Comparison of ENCODE assay signal across 9 cellular contexts in genomic region chr20:35541118-35541782, GRCh38. TPM values are rescaled to one million over a fixed set of nuclear protein-coding genes. Genes with fewer than 3 reads are reported as not detected.
DNase-seq lines count a peak whose midpoint lies in the region; ATAC-seq, FAIRE-seq and TF ChIP-seq lines count a peak whose summit lies in the region.
"Had no signal": no experiment of that assay in that cellular context is flagged by ENCODE, and none has a peak within 500 bp of the region (broad histone marks: within the 10 kb centered on the region; RNA-seq: fewer than 3 reads in every experiment).

No MANE protein-coding gene starts in this region.

- H3K9me3 ChIP-seq in PC-3 (ENCODE audit: low read length) = no peaks in the 10 kb centered on the region
- no peaks in the 10 kb centered on the region for H3K9me3 ChIP-seq in esophagus (ENCODE audit: control insufficient read depth in 2 of 2, insufficient read depth in 1 of 2, low read depth in 1 of 2, low read length in 1 of 2)

- peak overlapping the region; percentile 95 for H3K4me2 ChIP-seq in PC-3 (ENCODE audit: low read length)

- peaks cover 14% of the 10 kb centered on the region for H3K4me1 ChIP-seq in PC-3 (ENCODE audit: insufficient read depth, low read length)
- H3K4me1 ChIP-seq in esophagus (ENCODE audit: control insufficient read depth in 2 of 2, insufficient read depth in 2 of 2, low read length in 1 of 2) = peaks cover 4 to 6% of the 10 kb centered on the region in 2 donors
- H3K4me1 ChIP-seq in rectal smooth muscle tissue (ENCODE audit: control insufficient read depth, insufficient read depth, low read length) = peaks cover 4% of the 10 kb centered on the region

- H3K4me3 ChIP-seq in GM06990 (replicated peaks; ENCODE audit: low read depth, low read length) = peak overlapping the region; percentile 43
- H3K4me3 ChIP-seq in PC-3 (ENCODE audit: low read length) = peak overlapping the region; percentile 89
- peak overlapping the region; percentile 71 to 94 for H3K4me3 ChIP-seq in esophagus (ENCODE audit: low read depth in 1 of 2, low read length in 2 of 2)
- peak overlapping the region; percentile 94 for H3K4me3 ChIP-seq in rectal smooth muscle tissue (ENCODE audit: low read length)

- CTCF ChIA-PET in PC-3 (lab: Charles Lee) = interaction anchor here (1.1 kb wide), 1 partner anchor 20 kb away, joined by 4 read pairs; no protein-coding TSS in a partner anchor

- H4K20me1 ChIP-seq in PC-3 (ENCODE audit: low read length) = no peaks in the 10 kb centered on the region

- H3K79me2 ChIP-seq in PC-3 (ENCODE audit: low read length) = peaks cover 17% of the 10 kb centered on the region

- BruUV-seq in PC-3 (replicated peaks; lab: Mats Ljungman, UMichigan) = TSS peak; percentile 85

- no peak overlapping the region for H3K27ac ChIP-seq in PC-3 (ENCODE audit: low read length)
- H3K27ac ChIP-seq in esophagus (ENCODE audit: low read depth in 2 of 2, low read length in 1 of 2) = peak overlapping the region in 1 of 2 donors; percentile 83
- no peak overlapping the region for H3K27ac ChIP-seq in rectal smooth muscle tissue (ENCODE audit: low read depth, low read length)

- no peak for FAIRE-seq in GM19239 (lab: Jason Lieb, UNC)
- FAIRE-seq: colon had no signal

- DNase-seq in GM06990 (ENCODE audit: extremely low read depth, insufficient read length) (no peak), PC-3 (peak; percentile 22), NCI-H2081 (lab: John Stamatoyannopoulos, UW) (no peak), GM19239 (ENCODE audit: insufficient read length, low spot score) (no peak)
- no peak for DNase-seq in NK-92 treated with Interleukin-12 subunit alpha and Interleukin-12 subunit beta, amount 100 ng/mL, for 24 hours (lab: John Stamatoyannopoulos, UW)

- H3K36me3 ChIP-seq in GM06990 (ENCODE audit: control insufficient read depth, insufficient read depth, low read length) (no peaks in the 10 kb centered on the region; the same call in none of the 2 replicates), PC-3 (ENCODE audit: low read depth, low read length) (peaks cover 15% of the 10 kb centered on the region; the same call in 1 of the 2 replicates), esophagus (ENCODE audit: control insufficient read depth in 2 of 2, insufficient read depth in 2 of 2, low read length in 1 of 2) (no peaks in the 10 kb centered on the region), rectal smooth muscle tissue (ENCODE audit: control insufficient read depth, insufficient read depth, low read length) (no peaks in the 10 kb centered on the region)

- TF ChIP-seq CTCF in GM06990 (IDR thresholded peaks at IDR 0.05; ENCODE audit: insufficient read depth, low read length, poor library complexity, severe bottlenecking) (no peak), PC-3 (conservative IDR thresholded peaks at IDR 0.05; ENCODE audit: low read depth, low read length) (no peak)

- no peaks in the 10 kb centered on the region for H3F3A ChIP-seq in PC-3 (ENCODE audit: low read length, unreplicated experiment)

- H3K27me3 ChIP-seq in GM06990 (replicated peaks; ENCODE audit: control insufficient read depth, insufficient read depth, low read length) = no peaks in the 10 kb centered on the region
- no peaks in the 10 kb centered on the region for H3K27me3 ChIP-seq in PC-3 (ENCODE audit: low read length)
- H3K27me3 ChIP-seq in esophagus (ENCODE audit: control insufficient read depth in 1 of 2, insufficient read depth in 2 of 2, low read length in 2 of 2) = no peaks in the 10 kb centered on the region
- H3K27me3 ChIP-seq in rectal smooth muscle tissue (ENCODE audit: control insufficient read depth, insufficient read depth, low read length) = no peaks in the 10 kb centered on the region

- POLR2A ChIA-PET in PC-3 (lab: Charles Lee; ENCODE audit: unreplicated experiment) = interaction anchor here (1.0 kb wide), 1 partner anchor 86 kb away, joined by 8 read pairs; no protein-coding TSS in a partner anchor

- intact Hi-C loops in PC-3 (cut with micrococcal nuclease) = loop anchor here (2.0 kb wide), 1 partner anchor 28 kb away; no protein-coding TSS in a partner anchor

- H2AFZ ChIP-seq in PC-3 (ENCODE audit: low read length) = peak overlapping the region; percentile 95

- no peaks in the 10 kb centered on the region for H3K9me2 ChIP-seq in PC-3 (replicated peaks; ENCODE audit: low read length)

- ATAC-seq in PC-3 (no peak; the same call in 1 of the 2 replicates), HG02759 (IDR thresholded peaks at IDR 0.05; ENCODE audit: unreplicated experiment) (no peak)

- H3K9ac ChIP-seq in PC-3 (ENCODE audit: low read length) = peak overlapping the region; percentile 91; the same call in 1 of the 2 replicates
- no peak overlapping the region for H3K9ac ChIP-seq in rectal smooth muscle tissue (ENCODE audit: low read length)

- 31 to 36% methylated on average over 13 of the region's 13 CpGs for WGBS in esophagus, 2 donors

RNA-seq across cellular contexts. Expression of gene ERGIC3, which starts 0.6 kb away (rescaled TPM):
- total RNA-seq in PC-3 (2014; rRNA removed) = 284 and 376 TPM in 2 replicates
- 100 to 1,000 TPM; 104 to 148 TPM for polyA plus RNA-seq in esophagus

RNA-seq across cellular contexts. Expression of gene C20orf173, which starts 11.8 kb away (rescaled TPM):
- total RNA-seq in PC-3 (2014; rRNA removed) = not detected in 2 replicates
- not detected for polyA plus RNA-seq in esophagus

Comparison
In these comparisons a context has a peak if more than half of its experiments do, and no peak if none do; other contexts are left out.
1. H3K4me3 ChIP-seq: peak in every context shown above with its lines; median percentile 94 in rectal smooth muscle tissue; 89 in PC-3; 82 in esophagus; 43 in GM06990.